ENCODE assay signal across 22 cellular contexts in genomic region chr2:34822616-34823015, GRCh38.
"Had no signal": no experiment of that assay in that cellular context is flagged by ENCODE, and none has a peak within 500 bp of the region (broad histone marks: within the 10 kb centered on the region; RNA-seq: fewer than 3 reads in every experiment).

No MANE protein-coding gene starts in this region.

- ATAC-seq: foreskin keratinocyte, gastroesophageal sphincter, heart left ventricle, left cardiac atrium, left lung, left ventricle myocardium superior, lower lobe of right lung, mucosa of descending colon had no signal

- H3K27ac ChIP-seq: coronary artery, dorsolateral prefrontal cortex, esophagus muscularis mucosa, foreskin keratinocyte, gastroesophageal sphincter, heart left ventricle, left lung, lower lobe of right lung had no signal

- H3K36me3 ChIP-seq: esophagus muscularis mucosa, gastroesophageal sphincter, heart left ventricle, left lung, lower lobe of right lung had no signal

- H3K36me3 Mint-ChIP-seq: mesothelial cell of epicardium had no signal

- H3K27me3 ChIP-seq: dorsolateral prefrontal cortex, esophagus muscularis mucosa, foreskin keratinocyte, gastroesophageal sphincter, heart left ventricle, left lung had no signal

- H3K27me3 Mint-ChIP-seq: naive B cell had no signal

- DNase-seq: dermis blood vessel endothelial cell; dorsolateral prefrontal cortex; effector CD4-positive, alpha-beta T cell; effector memory CD4-positive, alpha-beta T cell; foreskin keratinocyte; heart left ventricle; hippocampal formation; left cardiac atrium; left lung; left ventricle myocardium superior; lower lobe of right lung; mesenchymal stem cell; mucosa of descending colon; naive B cell had no signal

- H3K4me3 Mint-ChIP-seq: mesothelial cell of epicardium, naive B cell had no signal

- H3K4me1 ChIP-seq: esophagus muscularis mucosa, foreskin keratinocyte, gastroesophageal sphincter, heart left ventricle, left lung, lower lobe of right lung had no signal

- H3K4me3 ChIP-seq: coronary artery, dorsolateral prefrontal cortex, esophagus muscularis mucosa, gastroesophageal sphincter, heart left ventricle, left lung, lower lobe of right lung, mucosa of descending colon had no signal

- H3K4me1 Mint-ChIP-seq: mesothelial cell of epicardium, naive B cell had no signal

- FAIRE-seq: endothelial cell of umbilical vein, frontal cortex, islet of Langerhans, keratinocyte had no signal

- H3K9me3 ChIP-seq: esophagus muscularis mucosa, gastroesophageal sphincter, left lung, lower lobe of right lung, mucosa of descending colon had no signal

- H3K27ac Mint-ChIP-seq: mesothelial cell of epicardium, naive B cell had no signal

- H3K9me3 Mint-ChIP-seq: mesothelial cell of epicardium had no signal
